22 cellular contexts compared by ENCODE assay signal in the genomic region with DNA sequence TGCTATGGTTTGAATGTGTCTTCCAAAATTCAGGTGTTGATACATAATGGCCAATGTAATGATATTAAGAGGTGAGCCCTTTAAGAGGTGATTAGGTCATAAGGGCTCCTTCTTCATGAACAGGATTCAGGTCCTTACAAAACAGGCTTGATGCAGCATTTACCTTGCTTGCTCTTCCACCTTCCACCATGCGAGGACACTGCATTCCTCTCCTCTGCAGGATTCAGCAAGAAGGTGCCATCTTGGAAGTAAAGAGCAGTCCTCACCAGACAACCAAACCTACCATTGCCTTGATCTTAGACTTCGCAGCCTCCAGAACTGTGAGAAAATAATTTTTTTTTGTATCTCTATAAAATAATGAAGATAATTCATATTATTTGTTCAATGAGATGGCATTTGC.
"Had no signal": no experiment of that assay in that cellular context is flagged by ENCODE, and none has a peak within 500 bp of the region (broad histone marks: within the 10 kb centered on the region; RNA-seq: fewer than 3 reads in every experiment).

No MANE protein-coding gene starts in this region.

- H3K27ac ChIP-seq: esophagus muscularis mucosa, pancreas, thoracic aorta, upper lobe of left lung had no signal

- H3K27ac Mint-ChIP-seq: activated naive CD4-positive, alpha-beta T cell treated with anti-CD3 and anti-CD28 coated beads, Interleukin-2, amount 10 ng/mL, durations not matched to agents 7 days and 5 days; activated naive CD8-positive, alpha-beta T cell treated with anti-CD3 and anti-CD28 coated beads, Interleukin-2, amount 50 U/mL, for 24 hours; dendritic cell treated with granulocyte-macrophage colony-stimulating factor and Interleukin-4, amounts not matched to agents 40 ng/mL and 50 ng/mL, for 4 days; memory B cell; nephron progenitor cell; T-cell; T-helper 2 cell treated with Interferon-gamma antibody and Interleukin-4, amounts not matched to agents 5 μg/mL and 100 μg/mL, for 36 hours had no signal

- H3K27me3 Mint-ChIP-seq: dendritic cell treated with granulocyte-macrophage colony-stimulating factor and Interleukin-4, amounts not matched to agents 40 ng/mL and 50 ng/mL, for 4 days had no signal

- H3K4me1 Mint-ChIP-seq: activated naive CD4-positive, alpha-beta T cell treated with anti-CD3 and anti-CD28 coated beads, Interleukin-2, amount 10 ng/mL, durations not matched to agents 7 days and 5 days; activated naive CD8-positive, alpha-beta T cell treated with anti-CD3 and anti-CD28 coated beads, Interleukin-2, amount 50 U/mL, for 24 hours; memory B cell; nephron progenitor cell; T-cell had no signal

- H3K36me3 ChIP-seq: esophagus muscularis mucosa, pancreas, thoracic aorta, upper lobe of left lung had no signal

- DNase-seq: activated CD4-positive, alpha-beta T cell treated with anti-CD3 and anti-CD28 coated beads, Interleukin-2, amount 50 U/mL, for 48 hours; activated effector memory CD4-positive, alpha-beta T cell treated with anti-CD3 and anti-CD28 coated beads, Interleukin-2, amount 50 U/mL, for 16 hours; activated naive CD4-positive, alpha-beta T cell treated with anti-CD3 and anti-CD28 coated beads, Interleukin-2, amount 10 ng/mL, durations not matched to agents 7 days and 5 days; activated naive CD8-positive, alpha-beta T cell treated with anti-CD3 and anti-CD28 coated beads, Interleukin-2, amount 50 U/mL, for 24 hours; activated T-cell treated with anti-CD3 and anti-CD28 coated beads, Interleukin-2, amount 50 U/mL, for 48 hours; caudate nucleus; effector memory CD4-positive, alpha-beta T cell; glutamatergic neuron; hippocampal formation; left cardiac atrium; nephron progenitor cell; pancreas; right cardiac atrium; stimulated activated CD4-positive, alpha-beta T cell treated with anti-CD3 and anti-CD28 coated beads, Interleukin-4, amount 100 ng/mL, for 24 hours; stimulated activated naive CD4-positive, alpha-beta T cell treated with Interleukin-2 at 50 U/mL for 16 hours; T-cell; upper lobe of left lung had no signal

- H3K4me3 Mint-ChIP-seq: activated naive CD4-positive, alpha-beta T cell treated with anti-CD3 and anti-CD28 coated beads, Interleukin-2, amount 10 ng/mL, durations not matched to agents 7 days and 5 days; activated naive CD8-positive, alpha-beta T cell treated with anti-CD3 and anti-CD28 coated beads, Interleukin-2, amount 50 U/mL, for 24 hours; dendritic cell treated with granulocyte-macrophage colony-stimulating factor and Interleukin-4, amounts not matched to agents 40 ng/mL and 50 ng/mL, for 4 days; memory B cell; nephron progenitor cell; T-cell; T-helper 2 cell treated with Interferon-gamma antibody and Interleukin-4, amounts not matched to agents 5 μg/mL and 100 μg/mL, for 36 hours had no signal

- ATAC-seq: activated naive CD8-positive, alpha-beta T cell treated with anti-CD3 and anti-CD28 coated beads, Interleukin-2, amount 50 U/mL, for 24 hours; left cardiac atrium; pancreas; right cardiac atrium; T-cell had no signal

- H3K27me3 ChIP-seq: esophagus muscularis mucosa, upper lobe of left lung had no signal

- H3K4me3 ChIP-seq: esophagus muscularis mucosa, pancreas, thoracic aorta, upper lobe of left lung had no signal

- H3K36me3 Mint-ChIP-seq: activated naive CD4-positive, alpha-beta T cell treated with anti-CD3 and anti-CD28 coated beads, Interleukin-2, amount 10 ng/mL, durations not matched to agents 7 days and 5 days; memory B cell; T-cell had no signal

- H3K9me3 Mint-ChIP-seq: activated naive CD4-positive, alpha-beta T cell treated with anti-CD3 and anti-CD28 coated beads, Interleukin-2, amount 10 ng/mL, durations not matched to agents 7 days and 5 days; activated naive CD8-positive, alpha-beta T cell treated with anti-CD3 and anti-CD28 coated beads, Interleukin-2, amount 50 U/mL, for 24 hours; dendritic cell treated with granulocyte-macrophage colony-stimulating factor and Interleukin-4, amounts not matched to agents 40 ng/mL and 50 ng/mL, for 4 days; memory B cell; T-helper 2 cell treated with Interferon-gamma antibody and Interleukin-4, amounts not matched to agents 5 μg/mL and 100 μg/mL, for 36 hours had no signal

- H3K4me1 ChIP-seq: esophagus muscularis mucosa, pancreas, upper lobe of left lung had no signal
